ENCODE assay signal across 2 cellular contexts in genomic region chr20:62644802-62645496, GRCh38.
TF ChIP-seq lines count a peak whose summit lies in the region.

No MANE protein-coding gene starts in this region.

TF ChIP-seq in H1, 55 proteins besides CTCF, POLR2A, EP300 and RAD21:
- TF ChIP-seq MAX (IDR thresholded peaks at IDR 0.05) (no peak), BACH1 (IDR thresholded peaks at IDR 0.05; ENCODE audit: low read length) (no peak), RFX5 (IDR thresholded peaks at IDR 0.05; ENCODE audit: borderline replicate concordance, low read depth, low read length) (no peak), CEBPB (IDR thresholded peaks at IDR 0.05; ENCODE audit: low read depth, low read length) (no peak), RNF2 (IDR thresholded peaks at IDR 0.05; ENCODE audit: borderline replicate concordance, low read depth, low read length, missing control alignments, poor library complexity, severe bottlenecking) (no peak)

TF ChIP-seq in SK-N-SH, 30 proteins besides CTCF, POLR2A, EP300 and RAD21:
- TF ChIP-seq MXI1 (IDR thresholded peaks at IDR 0.05; ENCODE audit: low read depth, low read length) = no peak
- TF ChIP-seq EZH2phosphoT487 (IDR thresholded peaks at IDR 0.05; ENCODE audit: borderline replicate concordance, low read depth) = no peak
- no peak for TF ChIP-seq RXRA (IDR thresholded peaks at IDR 0.05; ENCODE audit: borderline replicate concordance, low read depth)
- no peak for TF ChIP-seq JUND (IDR thresholded peaks at IDR 0.05)
- TF ChIP-seq TAF1 (IDR thresholded peaks at IDR 0.05; ENCODE audit: borderline replicate concordance, low read depth, low read length) = no peak
- no peak for TF ChIP-seq RCOR1 (IDR thresholded peaks at IDR 0.05; ENCODE audit: low read length)
- no peak for TF ChIP-seq TCF12 (IDR thresholded peaks at IDR 0.05)
- no peak for TF ChIP-seq FOXJ3 (CRISPR knock-in tag; IDR thresholded peaks at IDR 0.05)
- no peak for TF ChIP-seq GABPA (IDR thresholded peaks at IDR 0.05; ENCODE audit: low read depth)
- no peak for TF ChIP-seq IRF3 (IDR thresholded peaks at IDR 0.05; ENCODE audit: low read depth, low read length)
- no peak for TF ChIP-seq NRF1 (IDR thresholded peaks at IDR 0.05; ENCODE audit: low read depth, low read length)
